8 cellular contexts compared by ENCODE assay signal in the genomic region with DNA sequence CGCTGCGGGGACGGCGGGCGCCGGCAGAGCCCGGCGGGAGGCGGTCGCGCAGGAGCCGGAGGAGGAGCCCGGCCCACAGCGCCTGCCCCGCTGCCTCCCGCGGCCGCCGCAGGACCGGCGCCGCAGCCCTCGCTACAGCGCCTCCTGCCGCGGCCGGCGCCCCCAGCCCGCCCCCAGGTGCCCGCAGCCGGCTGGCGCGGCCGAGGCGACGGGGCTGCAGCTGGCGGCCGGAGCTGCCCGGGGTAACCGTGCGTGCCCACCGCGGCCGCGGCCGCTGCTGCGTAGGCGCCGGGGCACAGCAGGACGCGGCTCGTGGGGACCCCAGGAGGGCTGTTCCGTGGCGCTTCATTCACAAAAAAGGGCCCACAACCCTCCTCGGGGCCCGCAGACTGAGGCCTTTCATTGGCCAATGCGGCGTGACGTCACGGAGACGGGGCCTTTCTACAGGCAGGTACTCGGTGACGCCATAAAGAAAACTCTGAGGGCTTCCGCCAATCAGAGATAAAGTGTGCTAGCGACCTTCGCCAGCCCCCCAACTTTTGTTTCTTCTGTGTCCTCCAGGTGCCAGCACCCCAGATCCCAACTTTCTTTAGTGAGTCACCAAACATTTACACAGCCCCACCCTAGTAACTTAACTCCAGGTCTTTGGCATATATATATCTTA. TPM values are rescaled to one million over a fixed set of nuclear protein-coding genes. Genes with fewer than 3 reads are reported as not detected.
DNase-seq lines count a peak whose midpoint lies in the region; ATAC-seq, FAIRE-seq and TF ChIP-seq lines count a peak whose summit lies in the region.

A gene (minus strand): TSS at position 353 of the 664 bp plus-strand sequence. CDS start 465 bp downstream, outside the sequence.

- no peaks in the 10 kb centered on the region for H4K20me1 ChIP-seq in endothelial cell of umbilical vein (replicated peaks; ENCODE audit: control insufficient read depth, extremely low read depth, insufficient read depth, low read length)

- peak within 1 kb of the TSS; percentile 99 for H3K18ac ChIP-seq in mesendoderm (ENCODE audit: low read length)

- FAIRE-seq in endothelial cell of umbilical vein (lab: Jason Lieb, UNC) = peak; percentile 55

- no CpG with 5 or more reads among the region's 66 CpGs for WGBS in mesendoderm (ENCODE audit: extremely low coverage, insufficient coverage, low lambda C conversion rate)

- peak within 1 kb of the TSS; percentile 89 for H3K23ac ChIP-seq in mesendoderm (ENCODE audit: low read length)

- H4K8ac ChIP-seq in mesendoderm (ENCODE audit: low read depth, low read length) = peak within 1 kb of the TSS; percentile 81

- DNase-seq in DMS79 (lab: John Stamatoyannopoulos, UW) = peak; percentile 12
- DNase-seq in NCI-H82 treated with DMSO at 0.1 percent for 48 hours (lab: John Stamatoyannopoulos, UW; ENCODE audit: unreplicated experiment) = peak; percentile 10
- DNase-seq in activated T-cell treated with anti-CD3 and anti-CD28 coated beads for 1 hour (ENCODE audit: low read depth) = peak; percentile 51
- peak; percentile 62 for DNase-seq in endothelial cell of umbilical vein (ENCODE audit: low read depth, low spot score)
- DNase-seq in mesendoderm = peak; percentile 97
- DNase-seq in stimulated activated CD4-positive, alpha-beta T cell treated with anti-CD3 and anti-CD28 coated beads, TNF-alpha, amount 100 ng/mL, for 48 hours (ENCODE audit: low read depth in 3 of 3) = peak; percentile 53 to 78 (median 69)

- H3K9me3 ChIP-seq in endothelial cell of umbilical vein (replicated peaks; ENCODE audit: control insufficient read depth, insufficient read depth, low read length) = no peaks in the 10 kb centered on the region

- no peaks in the 10 kb centered on the region for H3K9me1 ChIP-seq in endothelial cell of umbilical vein (replicated peaks; ENCODE audit: control insufficient read depth, extremely low read depth, insufficient read depth, low read length)

- H3K27ac ChIP-seq in endothelial cell of umbilical vein (ENCODE audit: insufficient read depth, low read depth, low read length) (no peak within 1 kb of the TSS), mesendoderm (ENCODE audit: low read depth, low read length) (peak within 1 kb of the TSS; percentile 89)

- dilution Hi-C loops in endothelial cell of umbilical vein (cut with MboI; ENCODE audit: extremely low pct_ligation_motif_present, low sequenced_read_pairs) = no loop called here

- no peak within 1 kb of the TSS for H2BK5ac ChIP-seq in mesendoderm (ENCODE audit: low read length)

- H2AFZ ChIP-seq in endothelial cell of umbilical vein (ENCODE audit: low read depth, low read length) = peak within 1 kb of the TSS; percentile 90

- peaks cover 4 to 12% of the 10 kb centered on the region in 2 experiments for H3K27me3 ChIP-seq in endothelial cell of umbilical vein (ENCODE audit: control insufficient read depth in 2 of 2, insufficient read depth in 2 of 2, low read length in 2 of 2)
- no peaks in the 10 kb centered on the region for H3K27me3 ChIP-seq in mesendoderm (ENCODE audit: insufficient read depth, low read length, poor library complexity)

- CTCF ChIA-PET in endothelial cell of umbilical vein (lab: Charles Lee) = interaction anchor here (1.2 to 1.3 kb wide), 2 partner anchors 11 to 17 kb away, joined by 3 to 5 read pairs; no protein-coding TSS in a partner anchor

- H3K9ac ChIP-seq in endothelial cell of umbilical vein (replicated peaks; ENCODE audit: extremely low read depth, insufficient read depth, low read length) = no peak within 1 kb of the TSS
- peak within 1 kb of the TSS; percentile 79 for H3K9ac ChIP-seq in mesendoderm (ENCODE audit: low read length)

- no peak for TF ChIP-seq CTCF in endothelial cell of umbilical vein (IDR thresholded peaks at IDR 0.05; ENCODE audit: extremely low read depth in 1 of 2, insufficient read depth in 1 of 2, low read depth in 1 of 2, low read length in 2 of 2)

- no peaks in the 10 kb centered on the region for H3K36me3 ChIP-seq in endothelial cell of umbilical vein (ENCODE audit: control insufficient read depth in 2 of 2, extremely low read depth in 1 of 2, insufficient read depth in 2 of 2, low read length in 2 of 2)
- no peaks in the 10 kb centered on the region for H3K36me3 ChIP-seq in mesendoderm (ENCODE audit: control insufficient read depth, insufficient read depth, low read length)

- no peak within 1 kb of the TSS for H2AK5ac ChIP-seq in mesendoderm (ENCODE audit: low read length)

- intact Hi-C loops in endothelial cell of umbilical vein (cut with micrococcal nuclease) = loop anchor here (1.0 kb wide), 1 partner anchor 36 kb away; a partner anchor contains a TSS

- H3K4ac ChIP-seq in mesendoderm (ENCODE audit: low read depth, low read length) = peak within 1 kb of the TSS; percentile 96

- peak within 1 kb of the TSS; percentile 52 for H2BK120ac ChIP-seq in mesendoderm (ENCODE audit: low read depth, low read length)

- H4K5ac ChIP-seq in mesendoderm (ENCODE audit: low read length) = no peak within 1 kb of the TSS

- no peak for TF ChIP-seq POLR2A in endothelial cell of umbilical vein (IDR thresholded peaks at IDR 0.05; ENCODE audit: low read depth, low read length)

- H3K4me2 ChIP-seq in endothelial cell of umbilical vein (ENCODE audit: insufficient read depth, low read length) (peak within 1 kb of the TSS; percentile 61), mesendoderm (ENCODE audit: low read length) (peak within 1 kb of the TSS; percentile 94)

- H3K56ac ChIP-seq in mesendoderm (ENCODE audit: low read length) = peak within 1 kb of the TSS; percentile 89

- no TSS peak for BruUV-seq in endothelial cell of umbilical vein (replicated peaks; lab: Mats Ljungman, UMichigan)

- H3K4me1 ChIP-seq in endothelial cell of umbilical vein (ENCODE audit: control insufficient read depth, extremely low read depth, insufficient read depth, low read length) = peaks cover 4% of the 10 kb centered on the region
- H3K4me1 ChIP-seq in mesendoderm (ENCODE audit: control insufficient read depth, low read depth, low read length) = peaks cover 7% of the 10 kb centered on the region

- peak; percentile 55 for ATAC-seq in HG03354 (IDR thresholded peaks at IDR 0.05; ENCODE audit: poor library complexity, severe bottlenecking, unreplicated experiment)
- no peak for ATAC-seq in HG03025 (IDR thresholded peaks at IDR 0.05; ENCODE audit: low FRiP score, unreplicated experiment)

- H3K79me2 ChIP-seq in endothelial cell of umbilical vein (ENCODE audit: control insufficient read depth, insufficient read depth, low read length) (no peaks in the 10 kb centered on the region), mesendoderm (ENCODE audit: control insufficient read depth, insufficient read depth, low read length) (peaks cover 35% of the 10 kb centered on the region)

- POLR2A ChIA-PET in endothelial cell of umbilical vein (lab: Charles Lee) = no interaction called here

- H3K79me1 ChIP-seq in mesendoderm (ENCODE audit: low read length) = peaks cover 10% of the 10 kb centered on the region

- peak within 1 kb of the TSS; percentile 33 to 49 (median 41) for H3K4me3 ChIP-seq in endothelial cell of umbilical vein (replicated peaks in 1 of 3; ENCODE audit: insufficient read depth in 1 of 3, low read depth in 1 of 3, low read length in 3 of 3)
- H3K4me3 ChIP-seq in mesendoderm (ENCODE audit: low read length) = peak within 1 kb of the TSS; percentile 72

- peak within 1 kb of the TSS; percentile 23 for H2BK15ac ChIP-seq in mesendoderm (replicated peaks; ENCODE audit: low read depth)

TF ChIP-seq in endothelial cell of umbilical vein, 7 proteins besides CTCF, POLR2A, EP300 and RAD21:
- no peak for TF ChIP-seq FOS (IDR thresholded peaks at IDR 0.05; ENCODE audit: borderline replicate concordance, insufficient read depth, low read length)
- TF ChIP-seq EZH2 (IDR thresholded peaks at IDR 0.05; ENCODE audit: borderline replicate concordance, low read depth, low read length, severe bottlenecking) = no peak
- no peak for TF ChIP-seq MYC (IDR thresholded peaks at IDR 0.05; ENCODE audit: low read depth, low read length)
- TF ChIP-seq GATA2 (IDR thresholded peaks at IDR 0.05; ENCODE audit: insufficient read depth, insufficient read length, low read depth, low read length) = no peak
- no peak for TF ChIP-seq JUN (IDR thresholded peaks at IDR 0.05; ENCODE audit: borderline replicate concordance, insufficient read depth, insufficient read length, low read depth)
- TF ChIP-seq POLR2AphosphoS5 (IDR thresholded peaks at IDR 0.05; ENCODE audit: insufficient read depth, low read depth, low read length) = no peak
- TF ChIP-seq, protein P1, sequence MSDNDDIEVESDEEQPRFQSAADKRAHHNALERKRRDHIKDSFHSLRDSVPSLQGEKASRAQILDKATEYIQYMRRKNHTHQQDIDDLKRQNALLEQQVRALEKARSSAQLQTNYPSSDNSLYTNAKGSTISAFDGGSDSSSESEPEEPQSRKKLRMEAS (IDR thresholded peaks at IDR 0.05; ENCODE audit: insufficient read depth, insufficient read length) = no peak

RNA-seq across cellular contexts. Expression of the gene that starts here (rescaled TPM):
- 0.74 and 0.93 TPM in 2 replicates for total RNA-seq in endothelial cell of umbilical vein
- 0.30 and 0.39 TPM in 2 replicates for polyA plus RNA-seq in endothelial cell of umbilical vein
- 0.50 and 0.59 TPM in 2 replicates for polyA plus RNA-seq in endothelial cell of umbilical vein (2011; cell fraction: cytosol; rRNA removed)
- polyA plus RNA-seq in endothelial cell of umbilical vein (2011; cell fraction: nucleus; rRNA removed) = 1.1 and 1.4 TPM in 2 replicates
- polyA plus RNA-seq in endothelial cell of umbilical vein (2012) = 1.4 and 2.0 TPM in 2 replicates
- polyA minus RNA-seq in endothelial cell of umbilical vein = 0.68 and 1.9 TPM in 2 replicates
- 9.3 TPM for polyA minus RNA-seq in endothelial cell of umbilical vein (2011; cell fraction: cytosol; rRNA and poly(A)+ RNA removed)
- 0.96 and 1.5 TPM in 2 replicates for polyA minus RNA-seq in endothelial cell of umbilical vein (2011; cell fraction: nucleus; rRNA and poly(A)+ RNA removed)
- 26.9 TPM for polyA plus RNA-seq in mesendoderm (2013, experiment 1 of 2)
- 26.3 TPM for polyA plus RNA-seq in mesendoderm (2013, experiment 2 of 2)

Comparison
In these comparisons a context has a peak if more than half of its experiments do, and no peak if none do; other contexts are left out.
1. DNase-seq: peak in every context shown above with its lines; median percentile 97 in mesendoderm; 69 in stimulated activated CD4-positive, alpha-beta T cell treated with anti-CD3 and anti-CD28 coated beads, TNF-alpha, amount 100 ng/mL, for 48 hours; 62 in endothelial cell of umbilical vein; 51 in activated T-cell treated with anti-CD3 and anti-CD28 coated beads for 1 hour; 12 in DMS79; 10 in NCI-H82 treated with DMSO at 0.1 percent for 48 hours.